ENCODE assay signal across 13 cellular contexts in the genomic region with DNA sequence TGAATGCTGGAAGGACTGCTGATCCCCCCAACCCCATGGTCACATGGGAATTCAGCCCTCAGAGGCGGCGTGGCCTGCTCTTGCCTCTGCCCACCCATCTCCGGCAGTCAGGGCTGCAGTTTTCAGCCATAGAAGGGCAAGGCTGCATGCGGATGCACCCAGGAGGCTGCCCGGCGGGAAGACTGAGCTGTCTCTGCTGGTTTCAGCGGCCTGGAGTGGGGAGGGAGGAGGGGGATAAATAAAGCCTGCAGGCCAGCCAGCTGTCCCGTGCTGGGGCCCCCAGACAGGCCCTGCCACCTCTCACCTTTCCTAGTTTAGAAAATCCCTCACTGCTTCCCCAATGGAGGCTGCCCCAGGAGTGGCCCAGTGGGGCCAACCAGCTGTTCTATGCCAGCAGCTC. TPM values are rescaled to one million over a fixed set of nuclear protein-coding genes. Genes with fewer than 3 reads are reported as not detected.
DNase-seq lines count a peak whose midpoint lies in the region; ATAC-seq and TF ChIP-seq lines count a peak whose summit lies in the region.
"Had no signal": no experiment of that assay in that cellular context is flagged by ENCODE, and none has a peak within 500 bp of the region (broad histone marks: within the 10 kb centered on the region; RNA-seq: fewer than 3 reads in every experiment).

No MANE protein-coding gene starts in this region.

- H3K4me3 Mint-ChIP-seq in activated T-cell treated with anti-CD3 and anti-CD28 coated beads, Interleukin-2, amount 50 U/mL, for 24 hours = no peak overlapping the region
- H3K4me3 Mint-ChIP-seq: dendritic cell treated with granulocyte-macrophage colony-stimulating factor and Interleukin-4, amounts not matched to agents 40 ng/mL and 50 ng/mL, for 4 days had no signal

- TF ChIP-seq POLR2A in transverse colon (IDR thresholded peaks at IDR 0.05) = no peak

- peaks cover 20% of the 10 kb centered on the region for H3K4me1 ChIP-seq in ectodermal cell (ENCODE audit: control insufficient read depth, insufficient read depth, low read length)
- peaks cover 8 to 41% (median 14%) of the 10 kb centered on the region in 4 donors for H3K4me1 ChIP-seq in transverse colon

- peak overlapping the region; percentile 23 for H3K27ac ChIP-seq in ectodermal cell (ENCODE audit: insufficient read depth, low read depth, low read length, poor library complexity, severe bottlenecking)
- peak overlapping the region; percentile 52 to 93 (median 85) for H3K27ac ChIP-seq in transverse colon

- intact Hi-C loops in transverse colon (cut with DNase I; ENCODE audit: low total_unique reads) = no loop called here

- no peaks in the 10 kb centered on the region for H3K27me3 Mint-ChIP-seq in activated T-cell treated with anti-CD3 and anti-CD28 coated beads, Interleukin-2, amount 50 U/mL, for 24 hours
- H3K27me3 Mint-ChIP-seq: dendritic cell treated with granulocyte-macrophage colony-stimulating factor and Interleukin-4, amounts not matched to agents 40 ng/mL and 50 ng/mL, for 4 days had no signal

- WGBS in ectodermal cell, 2 experiments = 43 to 46% methylated on average over 8 of the region's 8 CpGs
- WGBS in transverse colon (ENCODE audit: low coverage in 1 of 2), 2 donors = 93% methylated on average over 8 of the region's 8 CpGs; no CpG with 5 or more reads in 1 of the 2 donors

- H3K27ac Mint-ChIP-seq in activated T-cell treated with anti-CD3 and anti-CD28 coated beads, Interleukin-2, amount 50 U/mL, for 24 hours = peak overlapping the region; percentile 37
- H3K27ac Mint-ChIP-seq: dendritic cell treated with granulocyte-macrophage colony-stimulating factor and Interleukin-4, amounts not matched to agents 40 ng/mL and 50 ng/mL, for 4 days had no signal

- no peaks in the 10 kb centered on the region for H3K9me3 Mint-ChIP-seq in activated T-cell treated with anti-CD3 and anti-CD28 coated beads, Interleukin-2, amount 50 U/mL, for 24 hours
- H3K9me3 Mint-ChIP-seq: activated naive CD4-positive, alpha-beta T cell treated with anti-CD3 and anti-CD28 coated beads, Interleukin-2, amount 50 U/mL, for 72 hours; dendritic cell treated with granulocyte-macrophage colony-stimulating factor and Interleukin-4, amounts not matched to agents 40 ng/mL and 50 ng/mL, for 4 days had no signal

- H3K4me3 ChIP-seq in ectodermal cell (ENCODE audit: insufficient read depth, low read depth, low read length) (no peak overlapping the region), transverse colon (no peak overlapping the region)
- H3K4me3 ChIP-seq: GM12878 had no signal

- no peak for TF ChIP-seq EP300 in transverse colon (IDR thresholded peaks at IDR 0.05; ENCODE audit: low read depth)

- in situ Hi-C loops in transverse colon (cut with MboI; ENCODE audit: low pct_ligation_motif_present in 1 of 4, low pct_unique_long_range_greater_than_20kb in 1 of 4, low sequenced_read_pairs in 3 of 4) = no loop called here

- H3K4me1 Mint-ChIP-seq in activated T-cell treated with anti-CD3 and anti-CD28 coated beads, Interleukin-2, amount 50 U/mL, for 24 hours (ENCODE audit: low read depth) = peaks cover 30% of the 10 kb centered on the region

- no peaks in the 10 kb centered on the region for H3K36me3 ChIP-seq in ectodermal cell (ENCODE audit: control insufficient read depth, insufficient read depth, low read length)
- H3K36me3 ChIP-seq in transverse colon = peaks cover 0 to 3% (median 0%) of the 10 kb centered on the region in 4 donors

- H3K27me3 ChIP-seq in ectodermal cell (ENCODE audit: control insufficient read depth, insufficient read depth, low read length, poor library complexity, severe bottlenecking) (no peaks in the 10 kb centered on the region), transverse colon (no peaks in the 10 kb centered on the region)

- peaks cover 11% of the 10 kb centered on the region for H3K36me3 Mint-ChIP-seq in activated T-cell treated with anti-CD3 and anti-CD28 coated beads, Interleukin-2, amount 50 U/mL, for 24 hours (ENCODE audit: low read depth)
- H3K36me3 Mint-ChIP-seq: activated naive CD4-positive, alpha-beta T cell treated with anti-CD3 and anti-CD28 coated beads, Interleukin-2, amount 50 U/mL, for 72 hours had no signal

- H3K9me3 ChIP-seq in ectodermal cell (ENCODE audit: control insufficient read depth, low read length) (no peaks in the 10 kb centered on the region), transverse colon (no peaks in the 10 kb centered on the region)

- DNase-seq in activated T-cell treated with anti-CD3 and anti-CD28 coated beads, Interleukin-2, amount 50 U/mL, for 24 hours = no peak
- DNase-seq in activated T-cell treated with anti-CD3 and anti-CD28 coated beads for 4 hours = no peak
- DNase-seq in myocyte (ENCODE audit: low read depth) = peak; percentile 77
- no peak for DNase-seq in transverse colon
- DNase-seq in activated naive CD4-positive, alpha-beta T cell treated with anti-CD3 and anti-CD28 coated beads, Interleukin-2, amount 50 U/mL, for 16 hours = no peak
- DNase-seq in NCI-H2029 treated with DMSO at 0.1 percent for 48 hours (lab: John Stamatoyannopoulos, UW) = no peak
- DNase-seq: NCI-H1930, T-helper 2 cell had no signal

- TF ChIP-seq CTCF in transverse colon (IDR thresholded peaks at IDR 0.05) = no peak

- no peak for ATAC-seq in HG03108 (IDR thresholded peaks at IDR 0.05; ENCODE audit: unreplicated experiment)
- ATAC-seq: activated naive CD4-positive, alpha-beta T cell treated with anti-CD3 and anti-CD28 coated beads, Interleukin-2, amount 50 U/mL, for 72 hours; GM12878 had no signal

RNA-seq across cellular contexts. Expression of a gene that starts 4.8 kb away (rescaled TPM):
- polyA plus RNA-seq in ectodermal cell (2013, experiment 1 of 4) = 24.4 TPM
- polyA plus RNA-seq in ectodermal cell (2013, experiment 2 of 4) = 25.5 TPM
- 21.6 TPM for polyA plus RNA-seq in ectodermal cell (2013, experiment 3 of 4)
- polyA plus RNA-seq in ectodermal cell (2013, experiment 4 of 4) = 20.9 TPM
- total RNA-seq in myocyte = 51.6 and 69.1 TPM in 2 replicates
- polyA plus RNA-seq in myocyte (2012) = 104 TPM
- 10 to 100 TPM; 26.8 to 87.2 (median 37.3) TPM for total RNA-seq in transverse colon

RNA-seq across cellular contexts. Expression of a gene that starts 42.5 kb away (rescaled TPM):
- 0.52 TPM for polyA plus RNA-seq in ectodermal cell (2013, experiment 1 of 4)
- polyA plus RNA-seq in ectodermal cell (2013, experiment 2 of 4) = 1.1 TPM
- polyA plus RNA-seq in ectodermal cell (2013, experiment 3 of 4) = 0.85 TPM
- 0.69 TPM for polyA plus RNA-seq in ectodermal cell (2013, experiment 4 of 4)
- total RNA-seq in myocyte (0.53 and 0.62 TPM in 2 replicates), transverse colon (not detected)
- 7.4 TPM for polyA plus RNA-seq in myocyte (2012)
- total RNA-seq: activated naive CD4-positive, alpha-beta T cell treated with anti-CD3 and anti-CD28 coated beads, Interleukin-2, amount 50 U/mL, for 72 hours had no signal

RNA-seq across cellular contexts. Expression of a gene that starts 42.6 kb away (rescaled TPM):
- polyA plus RNA-seq in ectodermal cell (2013, experiment 1 of 4) = 108 TPM
- polyA plus RNA-seq in ectodermal cell (2013, experiment 2 of 4) = 92.1 TPM
- polyA plus RNA-seq in ectodermal cell (2013, experiment 3 of 4) = 109 TPM
- polyA plus RNA-seq in ectodermal cell (2013, experiment 4 of 4) = 127 TPM
- total RNA-seq in myocyte (40.9 and 43.5 TPM in 2 replicates), transverse colon (10 to 100 TPM in 3 of 4 donors, 1 to 10 TPM in 1; 7.6 to 65.5 (median 32.6) TPM)
- polyA plus RNA-seq in myocyte (2012) = 141 TPM
